2 cellular contexts compared by ENCODE assay signal in the genomic region with DNA sequence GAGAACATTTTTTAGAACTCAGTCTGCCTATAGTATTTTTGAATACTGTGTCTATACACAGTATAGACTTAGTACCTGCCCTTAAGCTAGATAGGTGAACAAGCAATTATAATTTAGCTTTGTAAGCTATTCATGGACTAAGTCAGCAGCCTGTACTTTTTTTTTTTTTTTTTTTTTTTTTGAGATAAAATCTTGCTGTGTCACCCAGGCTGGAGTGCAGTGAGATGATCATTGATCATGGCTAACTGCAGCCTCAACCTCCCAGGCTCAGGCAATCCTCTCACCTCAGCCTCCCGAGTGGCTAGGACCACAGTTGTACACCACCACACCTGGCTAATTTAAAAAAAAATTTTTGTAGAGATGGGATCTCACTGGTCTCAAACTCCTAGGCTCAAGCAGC.
TF ChIP-seq lines count a peak whose summit lies in the region.

No MANE protein-coding gene starts in this region.

TF ChIP-seq in HEK293, 187 proteins besides CTCF, POLR2A, EP300 and RAD21 (continued from another document):
- no peak for TF ChIP-seq ZBTB17 (tag by site-specific recombination; IDR thresholded peaks at IDR 0.05)

TF ChIP-seq in WTC11, 78 proteins besides CTCF, POLR2A, EP300 and RAD21 (continued from another document):
- TF ChIP-seq, protein P1, sequence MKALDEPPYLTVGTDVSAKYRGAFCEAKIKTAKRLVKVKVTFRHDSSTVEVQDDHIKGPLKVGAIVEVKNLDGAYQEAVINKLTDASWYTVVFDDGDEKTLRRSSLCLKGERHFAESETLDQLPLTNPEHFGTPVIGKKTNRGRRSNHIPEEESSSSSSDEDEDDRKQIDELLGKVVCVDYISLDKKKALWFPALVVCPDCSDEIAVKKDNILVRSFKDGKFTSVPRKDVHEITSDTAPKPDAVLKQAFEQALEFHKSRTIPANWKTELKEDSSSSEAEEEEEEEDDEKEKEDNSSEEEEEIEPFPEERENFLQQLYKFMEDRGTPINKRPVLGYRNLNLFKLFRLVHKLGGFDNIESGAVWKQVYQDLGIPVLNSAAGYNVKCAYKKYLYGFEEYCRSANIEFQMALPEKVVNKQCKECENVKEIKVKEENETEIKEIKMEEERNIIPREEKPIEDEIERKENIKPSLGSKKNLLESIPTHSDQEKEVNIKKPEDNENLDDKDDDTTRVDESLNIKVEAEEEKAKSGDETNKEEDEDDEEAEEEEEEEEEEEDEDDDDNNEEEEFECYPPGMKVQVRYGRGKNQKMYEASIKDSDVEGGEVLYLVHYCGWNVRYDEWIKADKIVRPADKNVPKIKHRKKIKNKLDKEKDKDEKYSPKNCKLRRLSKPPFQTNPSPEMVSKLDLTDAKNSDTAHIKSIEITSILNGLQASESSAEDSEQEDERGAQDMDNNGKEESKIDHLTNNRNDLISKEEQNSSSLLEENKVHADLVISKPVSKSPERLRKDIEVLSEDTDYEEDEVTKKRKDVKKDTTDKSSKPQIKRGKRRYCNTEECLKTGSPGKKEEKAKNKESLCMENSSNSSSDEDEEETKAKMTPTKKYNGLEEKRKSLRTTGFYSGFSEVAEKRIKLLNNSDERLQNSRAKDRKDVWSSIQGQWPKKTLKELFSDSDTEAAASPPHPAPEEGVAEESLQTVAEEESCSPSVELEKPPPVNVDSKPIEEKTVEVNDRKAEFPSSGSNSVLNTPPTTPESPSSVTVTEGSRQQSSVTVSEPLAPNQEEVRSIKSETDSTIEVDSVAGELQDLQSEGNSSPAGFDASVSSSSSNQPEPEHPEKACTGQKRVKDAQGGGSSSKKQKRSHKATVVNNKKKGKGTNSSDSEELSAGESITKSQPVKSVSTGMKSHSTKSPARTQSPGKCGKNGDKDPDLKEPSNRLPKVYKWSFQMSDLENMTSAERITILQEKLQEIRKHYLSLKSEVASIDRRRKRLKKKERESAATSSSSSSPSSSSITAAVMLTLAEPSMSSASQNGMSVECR (CRISPR knock-in tag; IDR thresholded peaks at IDR 0.05; ENCODE audit: borderline replicate concordance): no peak
- no peak for TF ChIP-seq ATF6 (CRISPR knock-in tag; IDR thresholded peaks at IDR 0.05)
- TF ChIP-seq FOXP1 (CRISPR knock-in tag; IDR thresholded peaks at IDR 0.05; ENCODE audit: borderline replicate concordance): no peak
- no peak for TF ChIP-seq ZNF416 (CRISPR knock-in tag; IDR thresholded peaks at IDR 0.05)
- no peak for TF ChIP-seq ETV6 (CRISPR knock-in tag; IDR thresholded peaks at IDR 0.05)
- no peak for TF ChIP-seq OVOL2 (CRISPR knock-in tag; IDR thresholded peaks at IDR 0.05; ENCODE audit: borderline replicate concordance)
- TF ChIP-seq SP1 (CRISPR knock-in tag; conservative IDR thresholded peaks at IDR 0.05): no peak
- TF ChIP-seq IRF2 (CRISPR knock-in tag; IDR thresholded peaks at IDR 0.05; ENCODE audit: borderline replicate concordance, low read depth): no peak
- no peak for TF ChIP-seq NR1H2 (CRISPR knock-in tag; IDR thresholded peaks at IDR 0.05)
- no peak for TF ChIP-seq NR3C1 (CRISPR knock-in tag; conservative IDR thresholded peaks at IDR 0.05; ENCODE audit: low read depth)
- no peak for TF ChIP-seq ESRRA (CRISPR knock-in tag; IDR thresholded peaks at IDR 0.05; ENCODE audit: borderline replicate concordance)
- no peak for TF ChIP-seq ATF1 (CRISPR knock-in tag; IDR thresholded peaks at IDR 0.05)
- TF ChIP-seq, protein P2, sequence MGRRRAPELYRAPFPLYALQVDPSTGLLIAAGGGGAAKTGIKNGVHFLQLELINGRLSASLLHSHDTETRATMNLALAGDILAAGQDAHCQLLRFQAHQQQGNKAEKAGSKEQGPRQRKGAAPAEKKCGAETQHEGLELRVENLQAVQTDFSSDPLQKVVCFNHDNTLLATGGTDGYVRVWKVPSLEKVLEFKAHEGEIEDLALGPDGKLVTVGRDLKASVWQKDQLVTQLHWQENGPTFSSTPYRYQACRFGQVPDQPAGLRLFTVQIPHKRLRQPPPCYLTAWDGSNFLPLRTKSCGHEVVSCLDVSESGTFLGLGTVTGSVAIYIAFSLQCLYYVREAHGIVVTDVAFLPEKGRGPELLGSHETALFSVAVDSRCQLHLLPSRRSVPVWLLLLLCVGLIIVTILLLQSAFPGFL (CRISPR knock-in tag; IDR thresholded peaks at IDR 0.05; ENCODE audit: borderline replicate concordance): no peak
- TF ChIP-seq ZBTB21 (CRISPR knock-in tag; IDR thresholded peaks at IDR 0.05; ENCODE audit: borderline replicate concordance): no peak
TF ChIP-seq in WTC11: peak in this region for 0.
